31 cellular contexts compared by ENCODE assay signal in genomic region chr1:69929278-69930057, GRCh38.
DNase-seq lines count a peak whose midpoint lies in the region; ATAC-seq, FAIRE-seq and TF ChIP-seq lines count a peak whose summit lies in the region.
"Had no signal": no experiment of that assay in that cellular context is flagged by ENCODE, and none has a peak within 500 bp of the region (broad histone marks: within the 10 kb centered on the region; RNA-seq: fewer than 3 reads in every experiment).

No MANE protein-coding gene starts in this region.

- no peaks in the 10 kb centered on the region for H3K4me1 ChIP-seq in kidney (ENCODE audit: control insufficient read depth in 1 of 2, insufficient read depth in 1 of 2, low read depth in 1 of 2, low read length in 2 of 2)
- H3K4me1 ChIP-seq: colonic mucosa, esophagus muscularis mucosa, psoas muscle, SJSA1, stomach, tibial artery had no signal

- no peak overlapping the region for H3K27ac ChIP-seq in kidney (ENCODE audit: low read depth in 2 of 2, low read length in 2 of 2)
- H3K27ac ChIP-seq: colonic mucosa, esophagus muscularis mucosa, neutrophil, psoas muscle, SJSA1, stomach, tibial artery had no signal

- no peaks in the 10 kb centered on the region for H3K27me3 Mint-ChIP-seq in effector memory CD8-positive, alpha-beta T cell
- H3K27me3 Mint-ChIP-seq: activated naive CD8-positive, alpha-beta T cell treated with anti-CD3 and anti-CD28 coated beads, Interleukin-2, amount 50 U/mL, for 24 hours; brain had no signal

- no peaks in the 10 kb centered on the region for H3K27me3 ChIP-seq in bronchial epithelial cell (ENCODE audit: control insufficient read depth, insufficient read depth, low read length)
- H3K27me3 ChIP-seq: colonic mucosa, esophagus muscularis mucosa, neutrophil, SJSA1, stomach, tibial artery had no signal

- TF ChIP-seq CTCF in bronchial epithelial cell (IDR thresholded peaks at IDR 0.05; ENCODE audit: insufficient read depth, low read length, severe bottlenecking): no peak
- no peak for TF ChIP-seq CTCF in kidney (IDR thresholded peaks at IDR 0.05; ENCODE audit: borderline replicate concordance, extremely low read depth, insufficient read depth)

- no peak overlapping the region for H3K4me3 Mint-ChIP-seq in effector memory CD8-positive, alpha-beta T cell
- H3K4me3 Mint-ChIP-seq: activated naive CD8-positive, alpha-beta T cell treated with anti-CD3 and anti-CD28 coated beads, Interleukin-2, amount 50 U/mL, for 24 hours; brain; T-helper 1 cell treated with Interleukin-12 subunit alpha and Interleukin-12 subunit beta and Interleukin-4 antibody, amounts not matched to agents 30 μg/mL and 1 μg/mL, for 36 hours had no signal

- H3K9ac ChIP-seq in kidney (ENCODE audit: low read length in 2 of 2): no peak overlapping the region

- intact Hi-C loops in kidney (cut with DNase I): no loop called here

- no peaks in the 10 kb centered on the region for H3K36me3 Mint-ChIP-seq in effector memory CD8-positive, alpha-beta T cell (ENCODE audit: insufficient read depth)

- H3K4me3 ChIP-seq in bronchial epithelial cell (ENCODE audit: low read depth, low read length) (no peak overlapping the region), kidney (ENCODE audit: low read length in 2 of 2) (no peak overlapping the region)
- H3K4me3 ChIP-seq: colonic mucosa, esophagus muscularis mucosa, psoas muscle, SJSA1, stomach, tibial artery had no signal

- H3K27ac Mint-ChIP-seq in effector memory CD8-positive, alpha-beta T cell: no peak overlapping the region
- H3K27ac Mint-ChIP-seq: activated naive CD8-positive, alpha-beta T cell treated with anti-CD3 and anti-CD28 coated beads, Interleukin-2, amount 50 U/mL, for 24 hours; brain; T-helper 1 cell treated with Interleukin-12 subunit alpha and Interleukin-12 subunit beta and Interleukin-4 antibody, amounts not matched to agents 30 μg/mL and 1 μg/mL, for 36 hours had no signal

- H3K36me3 ChIP-seq in bronchial epithelial cell (ENCODE audit: control insufficient read depth, insufficient read depth, low read length) (no peaks in the 10 kb centered on the region), kidney (ENCODE audit: control insufficient read depth in 1 of 2, insufficient read depth in 2 of 2, low read length in 2 of 2) (no peaks in the 10 kb centered on the region)
- H3K36me3 ChIP-seq: colonic mucosa, esophagus muscularis mucosa, neutrophil, SJSA1, stomach, tibial artery had no signal

- peak; percentile 39 for DNase-seq in HT1080 (ENCODE audit: low read depth)
- DNase-seq in NOMO-1 treated with DMSO at 0.1 percent for 48 hours (lab: John Stamatoyannopoulos, UW; ENCODE audit: unreplicated experiment): peak; percentile 10
- DNase-seq in bronchial epithelial cell (ENCODE audit: low read depth): peak; percentile 39
- peak; percentile 23 for DNase-seq in kidney tubule cell (ENCODE audit: low spot score)
- DNase-seq in cerebellar cortex (ENCODE audit: low spot score): no peak
- no peak for DNase-seq in effector memory CD8-positive, alpha-beta T cell
- no peak for DNase-seq in NCI-H524 treated with DMSO at 0.1 percent for 48 hours (lab: John Stamatoyannopoulos, UW)
- no peak for DNase-seq in kidney
- DNase-seq: activated CD8-positive, alpha-beta memory T cell treated with anti-CD3 and anti-CD28 coated beads for 24 hours; activated gamma-delta T cell treated with Interleukin-2 at 50 U/mL for 16 hours; activated naive CD8-positive, alpha-beta T cell treated with anti-CD3 and anti-CD28 coated beads, Interleukin-2, amount 50 U/mL, for 24 hours; activated T-cell treated with anti-CD3 and anti-CD28 coated beads, Interleukin-2, amount 50 U/mL, for 1 hour; colonic mucosa; DMS 273 treated with DMSO at 0.1 percent for 48 hours; effector memory CD4-positive, alpha-beta T cell; GOT3; Karpas-422; NCI-H1417; NCI-H2081; NCI-H446; psoas muscle; stimulated activated CD8-positive, alpha-beta memory T cell treated with anti-CD3 and anti-CD28 coated beads, Interleukin-4, amount 100 ng/mL, for 48 hours; stomach; tibial artery had no signal

- H3K9me3 Mint-ChIP-seq in effector memory CD8-positive, alpha-beta T cell: peaks cover 6 to 11% of the 10 kb centered on the region in 2 donors

- no peaks in the 10 kb centered on the region for H3K9me3 ChIP-seq in kidney (ENCODE audit: control insufficient read depth in 1 of 2, low read length in 2 of 2)
- H3K9me3 ChIP-seq: colonic mucosa, esophagus muscularis mucosa, neutrophil, psoas muscle, SJSA1, stomach, tibial artery had no signal

- FAIRE-seq in bronchial epithelial cell (lab: Jason Lieb, UNC) (no peak), kidney (lab: Jason Lieb, UNC) (no peak)
- FAIRE-seq: G401.6 had no signal

- ATAC-seq in effector memory CD8-positive, alpha-beta T cell (replicated peaks): no peak
- ATAC-seq: activated naive CD8-positive, alpha-beta T cell treated with anti-CD3 and anti-CD28 coated beads, Interleukin-2, amount 50 U/mL, for 24 hours; Panc1; psoas muscle had no signal

- H3K4me1 Mint-ChIP-seq in effector memory CD8-positive, alpha-beta T cell (ENCODE audit: low read depth in 2 of 2): no peaks in the 10 kb centered on the region
- H3K4me1 Mint-ChIP-seq: activated naive CD8-positive, alpha-beta T cell treated with anti-CD3 and anti-CD28 coated beads, Interleukin-2, amount 50 U/mL, for 24 hours; brain had no signal

Comparison
In these comparisons a context has a peak if more than half of its experiments do, and no peak if none do; other contexts are left out.
1. DNase-seq: peak in HT1080 (single experiment), NOMO-1 treated with DMSO at 0.1 percent for 48 hours (single experiment), bronchial epithelial cell (single experiment) and kidney tubule cell (single experiment); none in cerebellar cortex (single experiment), effector memory CD8-positive, alpha-beta T cell (0 of 3), NCI-H524 treated with DMSO at 0.1 percent for 48 hours (single experiment) and kidney (single experiment).